Comparison of ENCODE assay signal across 8 cellular contexts in genomic region chr17:14359251-14359939, GRCh38. TPM values are rescaled to one million over a fixed set of nuclear protein-coding genes. Genes with fewer than 3 reads are reported as not detected.
DNase-seq lines count a peak whose midpoint lies in the region; ATAC-seq and TF ChIP-seq lines count a peak whose summit lies in the region.

No MANE protein-coding gene starts in this region.

- POLR2A ChIA-PET in PC-3 (lab: Charles Lee; ENCODE audit: unreplicated experiment), result no interaction called here

- H3K36me3 ChIP-seq in BLaER1 treated with 17β-estradiol and CSF1 and Interleukin-3, amounts not matched to agents 10 nM and 100 nM, result 0 out of 22 replicates have a peak, but pooled peaks cover 0 to 3% (median 0%) of the 10 kb centered on the region in 11 experiments
- H3K36me3 ChIP-seq in PC-3 (ENCODE audit: low read depth, low read length), result no peaks in the 10 kb centered on the region

- peak; percentile 83 for ATAC-seq in GM19324 (IDR thresholded peaks at IDR 0.05; ENCODE audit: low FRiP score, unreplicated experiment)
- ATAC-seq in HG03159 (IDR thresholded peaks at IDR 0.05; ENCODE audit: unreplicated experiment), result peak; percentile 98
- ATAC-seq in PC-3, result no peak

- H3K4me3 ChIP-seq in BLaER1 treated with 17β-estradiol and CSF1 and Interleukin-3, amounts not matched to agents 10 nM and 100 nM, result peak overlapping the region in 1 of 10 experiments; percentile 14; a peak in 1 of 20 replicates
- H3K4me3 ChIP-seq in PC-3 (ENCODE audit: low read length), result no peak overlapping the region

- H3K79me2 ChIP-seq in PC-3 (ENCODE audit: low read length), result no peaks in the 10 kb centered on the region

- peak overlapping the region in 6 of 11 experiments; percentile 2 to 38 (median 15); a peak in 3 of 22 replicates for H3K9ac ChIP-seq in BLaER1 treated with 17β-estradiol and CSF1 and Interleukin-3, amounts not matched to agents 10 nM and 100 nM
- H3K9ac ChIP-seq in PC-3 (ENCODE audit: low read length), result no peak overlapping the region

- H4K20me1 ChIP-seq in BLaER1 treated with 17β-estradiol and CSF1 and Interleukin-3, amounts not matched to agents 10 nM and 100 nM, result no peaks in the 10 kb centered on the region
- no peaks in the 10 kb centered on the region for H4K20me1 ChIP-seq in PC-3 (ENCODE audit: low read length)

- peaks cover 29 to 60% (median 49%) of the 10 kb centered on the region in 10 experiments for H3K4me1 ChIP-seq in BLaER1 treated with 17β-estradiol and CSF1 and Interleukin-3, amounts not matched to agents 10 nM and 100 nM
- H3K4me1 ChIP-seq in PC-3 (ENCODE audit: insufficient read depth, low read length), result no peaks in the 10 kb centered on the region

- H3K4me2 ChIP-seq in BLaER1 treated with 17β-estradiol and CSF1 and Interleukin-3, amounts not matched to agents 10 nM and 100 nM, result peak overlapping the region; percentile 66 to 89 (median 75)
- H3K4me2 ChIP-seq in PC-3 (ENCODE audit: low read length), result no peak overlapping the region

- peak overlapping the region in 10 of 11 experiments; percentile 12 to 62 (median 52); a peak in 17 of 22 replicates for H3K27ac ChIP-seq in BLaER1 treated with 17β-estradiol and CSF1 and Interleukin-3, amounts not matched to agents 10 nM and 100 nM
- H3K27ac ChIP-seq in PC-3 (ENCODE audit: low read length), result no peak overlapping the region

- H3K9me2 ChIP-seq in PC-3 (replicated peaks; ENCODE audit: low read length), result no peaks in the 10 kb centered on the region

- no peak for TF ChIP-seq CTCF in PC-3 (conservative IDR thresholded peaks at IDR 0.05; ENCODE audit: low read depth, low read length)

- intact Hi-C loops in PC-3 (cut with micrococcal nuclease), result no loop called here

- CTCF ChIA-PET in PC-3 (lab: Charles Lee), result no interaction called here

- H3K27me3 ChIP-seq in BLaER1 treated with 17β-estradiol and CSF1 and Interleukin-3, amounts not matched to agents 10 nM and 100 nM, result no peaks in the 10 kb centered on the region
- H3K27me3 ChIP-seq in PC-3 (ENCODE audit: low read length), result peaks cover 27% of the 10 kb centered on the region

- H3K9me3 ChIP-seq in BLaER1 treated with 17β-estradiol and CSF1 and Interleukin-3, amounts not matched to agents 10 nM and 100 nM (replicated peaks in 1 of 11), result peaks cover 16 to 25% (median 18%) of the 10 kb centered on the region in 11 experiments; a peak in 21 of 22 replicates
- no peaks in the 10 kb centered on the region for H3K9me3 ChIP-seq in PC-3 (ENCODE audit: low read length)

- peak; percentile 38 for DNase-seq in activated CD8-positive, alpha-beta memory T cell treated with anti-CD3 and anti-CD28 coated beads, Interleukin-2, amount 50 U/mL, for 4 hours
- peak; percentile 22 for DNase-seq in stimulated activated CD8-positive, alpha-beta memory T cell treated with anti-CD3 and anti-CD28 coated beads, Interleukin-12 subunit alpha, Interleukin-12 subunit beta, amount 100 ng/mL, for 24 hours (ENCODE audit: extremely low read depth)
- DNase-seq in amygdala (lab: John Stamatoyannopoulos, UW) (no peak), PC-3 (no peak), NCI-H1417 treated with DMSO at 0.1 percent for 48 hours (lab: John Stamatoyannopoulos, UW) (no peak)

- no peak overlapping the region for H2AFZ ChIP-seq in PC-3 (ENCODE audit: low read length)

- BruUV-seq in PC-3 (replicated peaks; lab: Mats Ljungman, UMichigan), result no TSS peak

- no peaks in the 10 kb centered on the region for H3F3A ChIP-seq in PC-3 (ENCODE audit: low read length, unreplicated experiment)

RNA-seq across cellular contexts. Expression of gene HS3ST3B1, which starts 58.5 kb away (rescaled TPM):
- total RNA-seq in PC-3 (2014; rRNA removed), result 0.33 and 0.52 TPM in 2 replicates

Comparison
In these comparisons a context has a peak if more than half of its experiments do, and no peak if none do; other contexts are left out.
1. DNase-seq: peak in activated CD8-positive, alpha-beta memory T cell treated with anti-CD3 and anti-CD28 coated beads, Interleukin-2, amount 50 U/mL, for 4 hours (single experiment) and stimulated activated CD8-positive, alpha-beta memory T cell treated with anti-CD3 and anti-CD28 coated beads, Interleukin-12 subunit alpha, Interleukin-12 subunit beta, amount 100 ng/mL, for 24 hours (single experiment); none in amygdala (0 of 56), PC-3 (single experiment) and NCI-H1417 treated with DMSO at 0.1 percent for 48 hours (single experiment).